In the genomic region with DNA sequence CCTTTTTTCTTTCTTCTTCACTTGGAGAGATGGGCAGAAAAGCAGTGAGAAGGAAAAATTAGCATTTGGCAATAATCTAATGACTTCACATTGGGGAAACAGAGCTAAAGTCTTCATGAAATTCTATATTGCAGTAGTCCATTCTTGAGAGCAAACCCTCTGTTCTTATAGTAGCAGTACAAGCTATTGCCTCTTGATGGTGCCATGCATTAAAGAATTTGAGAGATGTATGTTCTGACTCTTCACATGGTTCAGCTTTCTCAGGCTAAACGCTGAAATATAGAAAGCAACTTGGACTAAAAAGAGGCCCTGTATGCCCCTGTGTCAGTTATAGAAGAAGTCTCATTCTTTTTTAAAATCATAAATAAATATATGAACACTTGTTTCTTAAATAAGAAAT, we compare ENCODE assay signal across 10 cellular contexts. TPM values are rescaled to one million over a fixed set of nuclear protein-coding genes. Genes with fewer than 3 reads are reported as not detected.
A peak's percentile ranks its signal among the peaks of the same experiment; 100 is the strongest.
DNase-seq lines count a peak whose midpoint lies in the region; ATAC-seq, FAIRE-seq and TF ChIP-seq lines count a peak whose summit lies in the region.
"Had no signal": no experiment of that assay in that cellular context is flagged by ENCODE, and none has a peak within 500 bp of the region (broad histone marks: within the 10 kb centered on the region; RNA-seq: fewer than 3 reads in every experiment).

No MANE protein-coding gene starts in this region.

- DNase-seq in AG08396 (ENCODE audit: low spot score) (peak; percentile 31), H54 (ENCODE audit: insufficient read length, low spot score) (no peak), OCI-LY7 (ENCODE audit: low spot score) (peak; percentile 14), fibroblast of the aortic adventitia (ENCODE audit: low read depth) (peak; percentile 40), KG1 (lab: John Stamatoyannopoulos, UW) (no peak)
- DNase-seq in activated effector memory CD4-positive, alpha-beta T cell treated with Interleukin-2 at 50 U/mL for 16 hours: no peak
- DNase-seq: stimulated activated naive CD4-positive, alpha-beta T cell treated with Interleukin-2 at 50 U/mL for 16 hours had no signal

- H3K9me2 ChIP-seq in OCI-LY7 (ENCODE audit: insufficient read depth, low read length): no peaks in the 10 kb centered on the region

- H3K4me3 ChIP-seq in OCI-LY7 (ENCODE audit: low read depth, low read length, poor library complexity, severe bottlenecking) (no peak overlapping the region), fibroblast of the aortic adventitia (ENCODE audit: low read depth, low read length) (no peak overlapping the region)

- H3K4me2 ChIP-seq in OCI-LY7 (ENCODE audit: low read length): no peak overlapping the region

- peak; percentile 84 for FAIRE-seq in H54 (lab: Jason Lieb, UNC)
- FAIRE-seq: islet of Langerhans had no signal

- no peaks in the 10 kb centered on the region for H3K4me1 ChIP-seq in OCI-LY7 (ENCODE audit: insufficient read depth, low read length, poor library complexity, severe bottlenecking)

- TF ChIP-seq CTCF in OCI-LY7 (conservative IDR thresholded peaks at IDR 0.05; ENCODE audit: low read length) (peak; percentile 53), fibroblast of the aortic adventitia (IDR thresholded peaks at IDR 0.05; ENCODE audit: insufficient read depth, low read length) (peak; percentile 31)

- no peak overlapping the region for H3K27ac ChIP-seq in OCI-LY7 (ENCODE audit: low read depth, low read length, poor library complexity, severe bottlenecking)

- intact Hi-C loops in OCI-LY7 (cut with micrococcal nuclease; ENCODE audit: unreplicated experiment): no loop called here

- no peak for TF ChIP-seq POLR2A in H54 (IDR thresholded peaks at IDR 0.05; ENCODE audit: low read depth, low read length)

- H2AFZ ChIP-seq in OCI-LY7 (ENCODE audit: low read length): no peak overlapping the region

- CTCF ChIA-PET in OCI-LY7 (lab: Charles Lee; ENCODE audit: unreplicated experiment): no interaction called here

- no TSS peak for BruUV-seq in OCI-LY7 (replicated peaks; lab: Mats Ljungman, UMichigan)

- no peaks in the 10 kb centered on the region for H3K36me3 ChIP-seq in OCI-LY7 (ENCODE audit: insufficient read depth, low read length)

- ATAC-seq in GM18858 (IDR thresholded peaks at IDR 0.05; ENCODE audit: unreplicated experiment) (no peak), GM21528 (IDR thresholded peaks at IDR 0.05; ENCODE audit: low FRiP score, unreplicated experiment) (no peak)

- H4K20me1 ChIP-seq in OCI-LY7 (ENCODE audit: insufficient read depth, low read length): no peaks in the 10 kb centered on the region

- H3K9me3 ChIP-seq in OCI-LY7 (ENCODE audit: low read length): no peaks in the 10 kb centered on the region

- POLR2A ChIA-PET in OCI-LY7 (lab: Charles Lee): no interaction called here

- no peaks in the 10 kb centered on the region for H3K79me2 ChIP-seq in OCI-LY7 (ENCODE audit: insufficient read depth, low read depth, low read length)

RNA-seq across cellular contexts. Expression of gene PHLDB2, which starts 36.0 kb away (rescaled TPM):
- 1.5 and 2.1 TPM in 2 replicates for total RNA-seq in OCI-LY7 (2014; rRNA removed; shearing (Covaris generic))
- total RNA-seq in OCI-LY7 (2022) (0.61 and 1.8 TPM in 2 replicates), fibroblast of the aortic adventitia (ENCODE audit: low replicate concordance) (61.9 and 79.2 TPM in 2 replicates)

Comparison
In these comparisons a context has a peak if more than half of its experiments do, and no peak if none do; other contexts are left out.
1. DNase-seq: peak in AG08396 (single experiment), OCI-LY7 (single experiment) and fibroblast of the aortic adventitia (single experiment); none in H54 (single experiment), KG1 (single experiment) and activated effector memory CD4-positive, alpha-beta T cell treated with Interleukin-2 at 50 U/mL for 16 hours (single experiment).
2. RNA of gene PHLDB2, which starts 36.0 kb away (total RNA-seq): 61.9 to 79.2 TPM in fibroblast of the aortic adventitia; 0.61 to 2.1 TPM in OCI-LY7; every median in the first group is over 10 times any median in the second.